ENCODE assay signal across 33 cellular contexts in genomic region chr1:22628698-22629444, GRCh38. TPM values are rescaled to one million over a fixed set of nuclear protein-coding genes. Genes with fewer than 3 reads are reported as not detected.
"Had no signal": no experiment of that assay in that cellular context is flagged by ENCODE, and none has a peak within 500 bp of the region (broad histone marks: within the 10 kb centered on the region; RNA-seq: fewer than 3 reads in every experiment).

No MANE protein-coding gene starts in this region.

- H3K4me1 Mint-ChIP-seq: activated CD4-positive, alpha-beta T cell treated with anti-CD3 and anti-CD28 coated beads, Interleukin-2, amount 10 ng/mL, durations not matched to agents 24 days and 14 days; activated naive CD4-positive, alpha-beta T cell treated with anti-CD3 and anti-CD28 coated beads, Interleukin-2, amount 50 U/mL, for 24 hours; activated naive CD8-positive, alpha-beta T cell treated with anti-CD3 and anti-CD28 coated beads, Interleukin-2, amount 50 U/mL, for 24 hours; nephron had no signal

- ATAC-seq: activated naive CD8-positive, alpha-beta T cell treated with anti-CD3 and anti-CD28 coated beads, Interleukin-2, amount 50 U/mL, for 24 hours; body of pancreas; heart right ventricle; left lung; lower lobe of right lung; right lobe of liver had no signal

- H3K27ac ChIP-seq: body of pancreas, epithelial cell of prostate, esophagus squamous epithelium, heart right ventricle, left lung, lower lobe of right lung, right lobe of liver, thoracic aorta, uterus had no signal

- H3K9me3 Mint-ChIP-seq: activated CD4-positive, alpha-beta memory T cell treated with anti-CD3 and anti-CD28 coated beads for 36 hours; activated CD4-positive, alpha-beta T cell treated with anti-CD3 and anti-CD28 coated beads, Interleukin-2, amount 10 ng/mL, durations not matched to agents 24 days and 14 days; activated naive CD4-positive, alpha-beta T cell treated with anti-CD3 and anti-CD28 coated beads, Interleukin-2, amount 50 U/mL, for 24 hours; activated naive CD8-positive, alpha-beta T cell treated with anti-CD3 and anti-CD28 coated beads, Interleukin-2, amount 50 U/mL, for 24 hours; stimulated activated naive CD8-positive, alpha-beta T cell treated with anti-CD3 and anti-CD28 coated beads, Interleukin-15, Interleukin-2, amounts not matched to agents 100 ng/mL and 50 ng/mL, for 24 hours; type B pancreatic cell had no signal

- H3K4me3 Mint-ChIP-seq: activated CD4-positive, alpha-beta memory T cell treated with anti-CD3 and anti-CD28 coated beads for 36 hours; activated CD4-positive, alpha-beta T cell treated with anti-CD3 and anti-CD28 coated beads, Interleukin-2, amount 10 ng/mL, durations not matched to agents 24 days and 14 days; activated naive CD4-positive, alpha-beta T cell treated with anti-CD3 and anti-CD28 coated beads, Interleukin-2, amount 50 U/mL, for 24 hours; activated naive CD8-positive, alpha-beta T cell treated with anti-CD3 and anti-CD28 coated beads, Interleukin-2, amount 50 U/mL, for 24 hours; nephron; stimulated activated naive CD8-positive, alpha-beta T cell treated with anti-CD3 and anti-CD28 coated beads, Interleukin-15, Interleukin-2, amounts not matched to agents 100 ng/mL and 50 ng/mL, for 24 hours; type B pancreatic cell had no signal

- H3K36me3 ChIP-seq: esophagus squamous epithelium, heart right ventricle, left lung, lower lobe of right lung, right lobe of liver, thoracic aorta, uterus, WERI-Rb-1 had no signal

- FAIRE-seq: colon, endometrium, islet of Langerhans, TTC549 had no signal

- H3K27ac Mint-ChIP-seq: activated CD4-positive, alpha-beta memory T cell treated with anti-CD3 and anti-CD28 coated beads for 36 hours; activated CD4-positive, alpha-beta T cell treated with anti-CD3 and anti-CD28 coated beads, Interleukin-2, amount 10 ng/mL, durations not matched to agents 24 days and 14 days; activated naive CD4-positive, alpha-beta T cell treated with anti-CD3 and anti-CD28 coated beads, Interleukin-2, amount 50 U/mL, for 24 hours; activated naive CD8-positive, alpha-beta T cell treated with anti-CD3 and anti-CD28 coated beads, Interleukin-2, amount 50 U/mL, for 24 hours; nephron; stimulated activated naive CD8-positive, alpha-beta T cell treated with anti-CD3 and anti-CD28 coated beads, Interleukin-15, Interleukin-2, amounts not matched to agents 100 ng/mL and 50 ng/mL, for 24 hours; type B pancreatic cell had no signal

- DNase-seq: activated CD4-positive, alpha-beta memory T cell treated with anti-CD3 and anti-CD28 coated beads for 36 hours; activated CD4-positive, alpha-beta T cell treated with anti-CD3 and anti-CD28 coated beads, Interleukin-2, amount 10 ng/mL, durations not matched to agents 24 days and 14 days; activated CD4-positive, CD25-positive, alpha-beta regulatory T cell treated with anti-CD3 and anti-CD28 coated beads, Interleukin-2, amount 50 U/mL, for 72 hours; activated CD8-positive, alpha-beta memory T cell treated with anti-CD3 and anti-CD28 coated beads, Interleukin-2, amount 50 U/mL, for 4 hours; activated gamma-delta T cell treated with Interleukin-2 at 50 U/mL for 16 hours; activated naive CD8-positive, alpha-beta T cell treated with anti-CD3 and anti-CD28 coated beads, Interleukin-2, amount 50 U/mL, for 24 hours; activated T-cell treated with anti-CD3 and anti-CD28 coated beads, Interleukin-2, amount 50 U/mL, for 1 hour; body of pancreas; dermis blood vessel endothelial cell; effector CD4-positive, alpha-beta T cell; esophagus squamous epithelium; foreskin melanocyte; heart right ventricle; left lung; lower lobe of right lung; right lobe of liver; stimulated activated CD4-positive, alpha-beta T cell treated with anti-CD3 and anti-CD28 coated beads, Interleukin-4, amount 100 ng/mL, for 1 hour; uterus had no signal

- H3K4me1 ChIP-seq: esophagus squamous epithelium, heart right ventricle, left lung, lower lobe of right lung, right lobe of liver, uterus had no signal

- H3K27me3 ChIP-seq: body of pancreas, right lobe of liver, uterus had no signal

- H3K36me3 Mint-ChIP-seq: activated CD4-positive, alpha-beta memory T cell treated with anti-CD3 and anti-CD28 coated beads for 36 hours; activated naive CD4-positive, alpha-beta T cell treated with anti-CD3 and anti-CD28 coated beads, Interleukin-2, amount 50 U/mL, for 24 hours; type B pancreatic cell had no signal

- H3K4me3 ChIP-seq: body of pancreas, esophagus squamous epithelium, heart right ventricle, left lung, lower lobe of right lung, right lobe of liver, thoracic aorta, uterus had no signal

- H3K9me3 ChIP-seq: body of pancreas, esophagus squamous epithelium, heart right ventricle, left lung, lower lobe of right lung, right lobe of liver, thoracic aorta, uterus had no signal

RNA-seq across cellular contexts. Expression of gene C1QA, which starts 7.6 kb away (rescaled TPM):
- total RNA-seq: activated CD4-positive, alpha-beta memory T cell treated with anti-CD3 and anti-CD28 coated beads for 36 hours; activated CD4-positive, alpha-beta T cell treated with anti-CD3 and anti-CD28 coated beads, Interleukin-2, amount 10 ng/mL, durations not matched to agents 24 days and 14 days; activated CD8-positive, alpha-beta memory T cell treated with anti-CD3 and anti-CD28 coated beads for 36 hours; dermis blood vessel endothelial cell; glomerular endothelial cell; osteocyte; renal cortical epithelial cell had no signal

RNA-seq across cellular contexts. Expression of gene C1QC, which starts 14.6 kb away (rescaled TPM):
- total RNA-seq: activated CD4-positive, alpha-beta memory T cell treated with anti-CD3 and anti-CD28 coated beads for 36 hours; activated CD4-positive, alpha-beta T cell treated with anti-CD3 and anti-CD28 coated beads, Interleukin-2, amount 10 ng/mL, durations not matched to agents 24 days and 14 days; activated CD8-positive, alpha-beta memory T cell treated with anti-CD3 and anti-CD28 coated beads for 36 hours; dermis blood vessel endothelial cell; glomerular endothelial cell; osteocyte; renal cortical epithelial cell had no signal

RNA-seq across cellular contexts. Expression of gene C1QB, which starts 24.2 kb away (rescaled TPM):
- total RNA-seq: activated CD4-positive, alpha-beta memory T cell treated with anti-CD3 and anti-CD28 coated beads for 36 hours; activated CD4-positive, alpha-beta T cell treated with anti-CD3 and anti-CD28 coated beads, Interleukin-2, amount 10 ng/mL, durations not matched to agents 24 days and 14 days; activated CD8-positive, alpha-beta memory T cell treated with anti-CD3 and anti-CD28 coated beads for 36 hours; dermis blood vessel endothelial cell; glomerular endothelial cell; osteocyte; renal cortical epithelial cell had no signal
